Comparison of ENCODE assay signal across 13 cellular contexts in the genomic region with DNA sequence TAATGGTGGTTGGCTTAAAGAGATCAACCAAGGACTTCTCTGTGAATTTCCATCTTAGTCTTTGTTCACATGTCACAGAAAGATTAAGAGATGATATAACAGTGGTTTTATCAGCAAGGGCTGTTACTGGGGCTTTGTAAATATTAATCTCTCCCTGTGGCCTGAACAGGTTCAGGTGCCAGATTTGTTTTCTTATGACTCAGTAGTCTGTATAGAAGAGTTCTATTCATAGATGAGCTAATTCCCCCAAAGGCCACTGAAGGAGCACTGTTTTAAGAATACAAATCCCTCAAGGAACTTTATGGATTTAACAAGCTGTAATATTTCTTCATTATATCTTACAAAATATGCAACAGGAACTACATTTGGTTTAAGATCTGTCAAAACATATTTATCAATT. TPM values are rescaled to one million over a fixed set of nuclear protein-coding genes. Genes with fewer than 3 reads are reported as not detected.
DNase-seq lines count a peak whose midpoint lies in the region; ATAC-seq and TF ChIP-seq lines count a peak whose summit lies in the region.
"Had no signal": no experiment of that assay in that cellular context is flagged by ENCODE, and none has a peak within 500 bp of the region (broad histone marks: within the 10 kb centered on the region; RNA-seq: fewer than 3 reads in every experiment).

No MANE protein-coding gene starts in this region.

- no peaks in the 10 kb centered on the region for H3K27me3 ChIP-seq in CD4-positive, alpha-beta T cell (ENCODE audit: control insufficient read depth, insufficient read depth, low read length)
- H3K27me3 ChIP-seq: right atrium auricular region had no signal

- no peak for ATAC-seq in CD4-positive, alpha-beta T cell (ENCODE audit: poor library complexity)
- ATAC-seq in HG02759 (IDR thresholded peaks at IDR 0.05; ENCODE audit: unreplicated experiment) = peak; percentile 45
- ATAC-seq: effector memory CD8-positive, alpha-beta T cell had no signal

- H3K9me3 Mint-ChIP-seq in CD4-positive, alpha-beta T cell = no peaks in the 10 kb centered on the region
- H3K9me3 Mint-ChIP-seq: activated T-helper 1 cell treated with anti-CD3 and anti-CD28 coated beads, Interleukin-12 subunit alpha, Interleukin-12 subunit beta, Interleukin-2, Interleukin-4 antibody, amounts not matched to agents 30 ng/mL and 10 ng/mL and 1 ng/mL, durations not matched to agents 14 hours and 24 hours and 36 hours; effector memory CD8-positive, alpha-beta T cell; stimulated activated naive CD8-positive, alpha-beta T cell treated with anti-CD3 and anti-CD28 coated beads, Interleukin-15, Interleukin-2, amounts not matched to agents 100 ng/mL and 50 ng/mL, for 24 hours had no signal

- peak overlapping the region; percentile 32 for H3K27ac Mint-ChIP-seq in CD4-positive, alpha-beta T cell
- H3K27ac Mint-ChIP-seq: activated T-helper 1 cell treated with anti-CD3 and anti-CD28 coated beads, Interleukin-12 subunit alpha, Interleukin-12 subunit beta, Interleukin-2, Interleukin-4 antibody, amounts not matched to agents 30 ng/mL and 10 ng/mL and 1 ng/mL, durations not matched to agents 14 hours and 24 hours and 36 hours; stimulated activated naive CD8-positive, alpha-beta T cell treated with anti-CD3 and anti-CD28 coated beads, Interleukin-15, Interleukin-2, amounts not matched to agents 100 ng/mL and 50 ng/mL, for 24 hours had no signal

- H3K36me3 Mint-ChIP-seq in CD4-positive, alpha-beta T cell (ENCODE audit: low read depth) = peaks cover 76% of the 10 kb centered on the region

- in situ Hi-C loops in astrocyte of the spinal cord (cut with HindIII; ENCODE audit: low sequenced_read_pairs) = no loop called here

- no peak for DNase-seq in CD4-positive, alpha-beta T cell
- DNase-seq in astrocyte of the spinal cord (ENCODE audit: low read depth, low spot score) (peak; percentile 6), myocyte (ENCODE audit: low read depth) (peak; percentile 67), iPS-NIHi7 (ENCODE audit: extremely low spot score) (no peak)
- no peak for DNase-seq in activated naive CD4-positive, alpha-beta T cell (lab: John Stamatoyannopoulos, UW)
- no peak for DNase-seq in stimulated activated CD4-positive, alpha-beta T cell treated with anti-CD3 and anti-CD28 coated beads, Interleukin-4, amount 100 ng/mL, for 4 hours
- DNase-seq: effector memory CD8-positive, alpha-beta T cell; NCI-H510A; RPMI8226 had no signal

- no peaks in the 10 kb centered on the region for H3K9me3 ChIP-seq in CD4-positive, alpha-beta T cell (ENCODE audit: control insufficient read depth, low read length)
- H3K9me3 ChIP-seq: right atrium auricular region had no signal

- H3K27me3 Mint-ChIP-seq in CD4-positive, alpha-beta T cell = no peaks in the 10 kb centered on the region
- H3K27me3 Mint-ChIP-seq: effector memory CD8-positive, alpha-beta T cell; stimulated activated naive CD8-positive, alpha-beta T cell treated with anti-CD3 and anti-CD28 coated beads, Interleukin-15, Interleukin-2, amounts not matched to agents 100 ng/mL and 50 ng/mL, for 24 hours had no signal

- H3K4me1 Mint-ChIP-seq in CD4-positive, alpha-beta T cell (ENCODE audit: low read depth) = no peaks in the 10 kb centered on the region

- no peak for TF ChIP-seq CTCF in CD4-positive, alpha-beta T cell (IDR thresholded peaks at IDR 0.05)
- no peak for TF ChIP-seq CTCF in astrocyte of the spinal cord (IDR thresholded peaks at IDR 0.05; ENCODE audit: low read depth, low read length)

- H3K27ac ChIP-seq in CD4-positive, alpha-beta T cell (ENCODE audit: low read depth, low read length) = no peak overlapping the region
- H3K27ac ChIP-seq: right atrium auricular region had no signal

- intact Hi-C loops in CD4-positive, alpha-beta T cell (cut with DNase I, micrococcal nuclease) = no loop called here

- CTCF ChIA-PET in CD4-positive, alpha-beta T cell (lab: Charles Lee) = no interaction called here

- no peak overlapping the region for H3K4me3 Mint-ChIP-seq in CD4-positive, alpha-beta T cell
- H3K4me3 Mint-ChIP-seq: activated T-helper 1 cell treated with anti-CD3 and anti-CD28 coated beads, Interleukin-12 subunit alpha, Interleukin-12 subunit beta, Interleukin-2, Interleukin-4 antibody, amounts not matched to agents 30 ng/mL and 10 ng/mL and 1 ng/mL, durations not matched to agents 14 hours and 24 hours and 36 hours; effector memory CD8-positive, alpha-beta T cell; stimulated activated naive CD8-positive, alpha-beta T cell treated with anti-CD3 and anti-CD28 coated beads, Interleukin-15, Interleukin-2, amounts not matched to agents 100 ng/mL and 50 ng/mL, for 24 hours had no signal

- H3K4me3 ChIP-seq in astrocyte of the spinal cord (ENCODE audit: low read depth, low read length) = no peak overlapping the region
- H3K4me3 ChIP-seq: right atrium auricular region had no signal

- POLR2A ChIA-PET in CD4-positive, alpha-beta T cell (lab: Charles Lee) = no interaction called here

RNA-seq across cellular contexts. Expression of a gene that starts 50.4 kb away (rescaled TPM):
- 10 to 100 TPM in 1 of 2 experiments, 1 to 10 TPM in 1; 9.8 to 11.9 TPM for total RNA-seq in CD4-positive, alpha-beta T cell
- 20.3 and 40.2 TPM in 2 replicates for total RNA-seq in myocyte
- 15.2 TPM for polyA plus RNA-seq in myocyte (2012)

Comparison
In these comparisons a context has a peak if more than half of its experiments do, and no peak if none do; other contexts are left out.
1. DNase-seq: peak in astrocyte of the spinal cord (single experiment) and myocyte (single experiment); none in CD4-positive, alpha-beta T cell (0 of 10), activated naive CD4-positive, alpha-beta T cell (0 of 4), iPS-NIHi7 (single experiment) and stimulated activated CD4-positive, alpha-beta T cell treated with anti-CD3 and anti-CD28 coated beads, Interleukin-4, amount 100 ng/mL, for 4 hours (0 of 2).